1 cellular context compared by ENCODE assay signal in genomic region chr5:108381955-108382783, GRCh38.
TF ChIP-seq lines count a peak whose summit lies in the region.

Gene FBXL17 (minus strand): TSS chr5:108382098.

TF ChIP-seq in K562, 482 proteins besides CTCF, POLR2A, EP300 and RAD21 (continued from another document and continues in another):
- TF ChIP-seq ZEB2 (IDR thresholded peaks at IDR 0.05) (peak; percentile 21; the same call in 1 of the 2 replicates), BACH1 (tag; IDR thresholded peaks at IDR 0.05) (no peak), PREB (CRISPR knock-in tag; IDR thresholded peaks at IDR 0.05) (no peak), RBBP5 (IDR thresholded peaks at IDR 0.05; ENCODE audit: borderline replicate concordance, insufficient read depth, low read length, poor library complexity, severe bottlenecking) (peak; percentile 91), CAMTA2 (CRISPR knock-in tag; conservative IDR thresholded peaks at IDR 0.05) (peak; percentile 80; the same call in 1 of the 2 replicates), CCAR2 (IDR thresholded peaks at IDR 0.05; ENCODE audit: low read depth, low read length) (no peak), ZNF431 (CRISPR knock-in tag; IDR thresholded peaks at IDR 0.05) (peak; percentile 66; the same call in 1 of the 2 replicates), ZNF740 (CRISPR knock-in tag; IDR thresholded peaks at IDR 0.05) (no peak; the same call in 1 of the 2 replicates), ZNF740 (tag; IDR thresholded peaks at IDR 0.05) (no peak), ZBTB2 (IDR thresholded peaks at IDR 0.05) (peak; percentile 45; the same call in 1 of the 2 replicates), ZNF584 (CRISPR knock-in tag; IDR thresholded peaks at IDR 0.05; ENCODE audit: low read depth) (peak; percentile 82; the same call in 1 of the 2 replicates), ZNF79 (CRISPR knock-in tag; IDR thresholded peaks at IDR 0.05; ENCODE audit: low read depth) (no peak), FOXK1 (CRISPR knock-in tag; IDR thresholded peaks at IDR 0.05; ENCODE audit: borderline replicate concordance) (peak; percentile 75; the same call in 1 of the 2 replicates), DNMT1 (IDR thresholded peaks at IDR 0.05) (no peak), MYNN (IDR thresholded peaks at IDR 0.05) (peak; percentile 59; the same call in 1 of the 2 replicates), MYNN (CRISPR knock-in tag; IDR thresholded peaks at IDR 0.05) (no peak), ZBTB43 (CRISPR knock-in tag; IDR thresholded peaks at IDR 0.05) (no peak), DPF2 (IDR thresholded peaks at IDR 0.05) (peak; percentile 59; the same call in 1 of the 2 replicates), SRSF1 (IDR thresholded peaks at IDR 0.05; ENCODE audit: low read depth, low read length) (peak; percentile 96), NCOA1 (IDR thresholded peaks at IDR 0.05; ENCODE audit: low read depth) (peak; percentile 55; the same call in 1 of the 2 replicates), ATF7 (IDR thresholded peaks at IDR 0.05) (peak; percentile 81), ZBTB5 (IDR thresholded peaks at IDR 0.05) (no peak), ZNF830 (CRISPR knock-in tag; IDR thresholded peaks at IDR 0.05) (no peak; the same call in 1 of the 2 replicates), ZNF444 (CRISPR knock-in tag; IDR thresholded peaks at IDR 0.05) (no peak), HDAC8 (tag; IDR thresholded peaks at IDR 0.05) (no peak; the same call in 1 of the 2 replicates), MCM3 (IDR thresholded peaks at IDR 0.05) (no peak), KAT7 (CRISPR knock-in tag; IDR thresholded peaks at IDR 0.05; ENCODE audit: borderline replicate concordance) (no peak), CTBP1 (IDR thresholded peaks at IDR 0.05; ENCODE audit: borderline replicate concordance) (peak; percentile 91), PHF20 (IDR thresholded peaks at IDR 0.05; ENCODE audit: partially characterized antibody) (peak; percentile 72), SMAD2 (IDR thresholded peaks at IDR 0.05; ENCODE audit: low read depth, low read length) (no peak), MTA3 (IDR thresholded peaks at IDR 0.05; ENCODE audit: borderline replicate concordance) (peak; percentile 64; the same call in 1 of the 2 replicates), HMGN3 (IDR thresholded peaks at IDR 0.05; ENCODE audit: borderline replicate concordance, extremely low read depth, insufficient read length, low read depth, low read length) (peak; percentile 38), SMARCA5 (IDR thresholded peaks at IDR 0.05) (no peak), CHD2 (IDR thresholded peaks at IDR 0.05; ENCODE audit: low read depth, low read length) (no peak), AFF1 (IDR thresholded peaks at IDR 0.05; ENCODE audit: low read depth in 1 of 2, partially characterized antibody in 2 of 2) (peak in 1 of 2 experiments; percentile 38), MEF2D (tag; conservative IDR thresholded peaks at IDR 0.05; ENCODE audit: low read depth) (no peak), HLTF (IDR thresholded peaks at IDR 0.05) (no peak), ARID3B (CRISPR knock-in tag; IDR thresholded peaks at IDR 0.05; ENCODE audit: borderline replicate concordance) (no peak), PTBP1 (IDR thresholded peaks at IDR 0.05; ENCODE audit: low read depth, low read length) (no peak), ZNF57 (CRISPR knock-in tag; IDR thresholded peaks at IDR 0.05) (no peak), EWSR1 (IDR thresholded peaks at IDR 0.05; ENCODE audit: borderline replicate concordance, low read depth, partially characterized antibody) (no peak), EGR1 (conservative IDR thresholded peaks at IDR 0.05) (peak; percentile 55), FOSL1 (tag; conservative IDR thresholded peaks at IDR 0.05) (peak; percentile 34), ZNF280B (CRISPR knock-in tag; IDR thresholded peaks at IDR 0.05) (no peak)
- TF ChIP-seq, protein P1, sequence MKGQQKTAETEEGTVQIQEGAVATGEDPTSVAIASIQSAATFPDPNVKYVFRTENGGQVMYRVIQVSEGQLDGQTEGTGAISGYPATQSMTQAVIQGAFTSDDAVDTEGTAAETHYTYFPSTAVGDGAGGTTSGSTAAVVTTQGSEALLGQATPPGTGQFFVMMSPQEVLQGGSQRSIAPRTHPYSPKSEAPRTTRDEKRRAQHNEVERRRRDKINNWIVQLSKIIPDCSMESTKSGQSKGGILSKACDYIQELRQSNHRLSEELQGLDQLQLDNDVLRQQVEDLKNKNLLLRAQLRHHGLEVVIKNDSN (CRISPR knock-in tag; IDR thresholded peaks at IDR 0.05) = peak; percentile 61
- TF ChIP-seq, protein P2, sequence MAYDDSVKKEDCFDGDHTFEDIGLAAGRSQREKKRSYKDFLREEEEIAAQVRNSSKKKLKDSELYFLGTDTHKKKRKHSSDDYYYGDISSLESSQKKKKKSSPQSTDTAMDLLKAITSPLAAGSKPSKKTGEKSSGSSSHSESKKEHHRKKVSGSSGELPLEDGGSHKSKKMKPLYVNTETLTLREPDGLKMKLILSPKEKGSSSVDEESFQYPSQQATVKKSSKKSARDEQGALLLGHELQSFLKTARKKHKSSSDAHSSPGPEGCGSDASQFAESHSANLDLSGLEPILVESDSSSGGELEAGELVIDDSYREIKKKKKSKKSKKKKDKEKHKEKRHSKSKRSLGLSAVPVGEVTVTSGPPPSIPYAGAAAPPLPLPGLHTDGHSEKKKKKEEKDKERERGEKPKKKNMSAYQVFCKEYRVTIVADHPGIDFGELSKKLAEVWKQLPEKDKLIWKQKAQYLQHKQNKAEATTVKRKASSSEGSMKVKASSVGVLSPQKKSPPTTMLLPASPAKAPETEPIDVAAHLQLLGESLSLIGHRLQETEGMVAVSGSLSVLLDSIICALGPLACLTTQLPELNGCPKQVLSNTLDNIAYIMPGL (CRISPR knock-in tag; IDR thresholded peaks at IDR 0.05) = no peak; the same call in 1 of the 2 replicates
- TF ChIP-seq, protein P3, sequence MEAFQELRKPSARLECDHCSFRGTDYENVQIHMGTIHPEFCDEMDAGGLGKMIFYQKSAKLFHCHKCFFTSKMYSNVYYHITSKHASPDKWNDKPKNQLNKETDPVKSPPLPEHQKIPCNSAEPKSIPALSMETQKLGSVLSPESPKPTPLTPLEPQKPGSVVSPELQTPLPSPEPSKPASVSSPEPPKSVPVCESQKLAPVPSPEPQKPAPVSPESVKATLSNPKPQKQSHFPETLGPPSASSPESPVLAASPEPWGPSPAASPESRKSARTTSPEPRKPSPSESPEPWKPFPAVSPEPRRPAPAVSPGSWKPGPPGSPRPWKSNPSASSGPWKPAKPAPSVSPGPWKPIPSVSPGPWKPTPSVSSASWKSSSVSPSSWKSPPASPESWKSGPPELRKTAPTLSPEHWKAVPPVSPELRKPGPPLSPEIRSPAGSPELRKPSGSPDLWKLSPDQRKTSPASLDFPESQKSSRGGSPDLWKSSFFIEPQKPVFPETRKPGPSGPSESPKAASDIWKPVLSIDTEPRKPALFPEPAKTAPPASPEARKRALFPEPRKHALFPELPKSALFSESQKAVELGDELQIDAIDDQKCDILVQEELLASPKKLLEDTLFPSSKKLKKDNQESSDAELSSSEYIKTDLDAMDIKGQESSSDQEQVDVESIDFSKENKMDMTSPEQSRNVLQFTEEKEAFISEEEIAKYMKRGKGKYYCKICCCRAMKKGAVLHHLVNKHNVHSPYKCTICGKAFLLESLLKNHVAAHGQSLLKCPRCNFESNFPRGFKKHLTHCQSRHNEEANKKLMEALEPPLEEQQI (IDR thresholded peaks at IDR 0.05) = no peak
